Comparison of ENCODE assay signal across 11 cellular contexts in the genomic region with DNA sequence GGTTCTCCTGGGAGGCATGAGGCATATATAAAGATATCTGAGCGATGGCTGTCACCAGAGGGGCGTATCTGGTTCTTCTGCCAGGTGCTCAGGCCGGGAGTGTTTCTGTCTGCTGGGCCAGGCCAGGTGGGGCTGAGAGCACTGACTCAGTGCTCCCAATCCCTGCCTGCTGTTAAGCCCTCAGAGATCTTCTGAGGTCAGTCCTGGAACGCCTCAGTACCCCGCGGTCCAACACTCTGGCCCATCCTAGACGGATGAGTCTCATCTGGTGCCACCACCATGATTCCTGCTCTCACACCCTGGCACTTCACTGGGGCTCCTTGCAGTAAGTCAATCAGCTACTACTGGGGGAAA. TPM values are rescaled to one million over a fixed set of nuclear protein-coding genes. Genes with fewer than 3 reads are reported as not detected.
DNase-seq lines count a peak whose midpoint lies in the region; ATAC-seq and TF ChIP-seq lines count a peak whose summit lies in the region.
"Had no signal": no experiment of that assay in that cellular context is flagged by ENCODE, and none has a peak within 500 bp of the region (broad histone marks: within the 10 kb centered on the region; RNA-seq: fewer than 3 reads in every experiment).

No MANE protein-coding gene starts in this region.

- BruUV-seq in Panc1 (replicated peaks; lab: Mats Ljungman, UMichigan), result no TSS peak

- H3K36me3 ChIP-seq in Panc1 (ENCODE audit: control insufficient read depth, insufficient read depth, low read length), result no peaks in the 10 kb centered on the region
- H3K36me3 ChIP-seq: cardiac muscle cell, thoracic aorta had no signal

- no peak overlapping the region for H3K27ac Mint-ChIP-seq in mesothelial cell of epicardium
- H3K27ac Mint-ChIP-seq: naive B cell had no signal

- CTCF ChIA-PET in Panc1 (lab: Charles Lee), result no interaction called here

- DNase-seq in A172 (ENCODE audit: low spot score) (peak; percentile 38), Panc1 (ENCODE audit: low read depth, low spot score) (no peak), left lobe of liver (ENCODE audit: low spot score) (no peak), omental fat pad (ENCODE audit: low spot score) (no peak), T1000 (lab: John Stamatoyannopoulos, UW) (no peak), mesothelial cell of epicardium (ENCODE audit: low spot score in 2 of 2, unreplicated experiment in 2 of 2) (no peak)
- DNase-seq: naive B cell had no signal

- H3K4me1 ChIP-seq in Panc1 (ENCODE audit: control insufficient read depth, insufficient read depth, low read length), result peaks cover 40% of the 10 kb centered on the region

- H3K9me3 ChIP-seq in Panc1 (ENCODE audit: control insufficient read depth, insufficient read depth, low read depth, low read length), result no peaks in the 10 kb centered on the region
- H3K9me3 ChIP-seq: thoracic aorta had no signal

- intact Hi-C loops in Panc1 (cut with micrococcal nuclease; ENCODE audit: unreplicated experiment), result no loop called here

- TF ChIP-seq CTCF in Panc1 (IDR thresholded peaks at IDR 0.05), result no peak
- no peak for TF ChIP-seq CTCF in omental fat pad (IDR thresholded peaks at IDR 0.05)
- no peak for TF ChIP-seq CTCF in mesothelial cell of epicardium (IDR thresholded peaks at IDR 0.05; ENCODE audit: unreplicated experiment)

- H3K4me3 ChIP-seq in Panc1 (ENCODE audit: low read depth in 2 of 2, low read length in 2 of 2), result no peak overlapping the region
- H3K4me3 ChIP-seq: cardiac muscle cell, thoracic aorta had no signal

- H3K4me1 Mint-ChIP-seq in mesothelial cell of epicardium, result peaks cover 38% of the 10 kb centered on the region

- no peaks in the 10 kb centered on the region for H3K27me3 ChIP-seq in Panc1 (ENCODE audit: control insufficient read depth, insufficient read depth, low read length)
- H3K27me3 ChIP-seq: cardiac muscle cell had no signal

- in situ Hi-C loops in Panc1 (cut with HindIII; ENCODE audit: low pct_unique_long_range_greater_than_20kb, low sequenced_read_pairs), result no loop called here

- H3K27me3 Mint-ChIP-seq in mesothelial cell of epicardium (ENCODE audit: low read depth), result no peaks in the 10 kb centered on the region

- POLR2A ChIA-PET in Panc1 (lab: Charles Lee), result no interaction called here

- peak overlapping the region; percentile 74 for H3K27ac ChIP-seq in Panc1 (ENCODE audit: low read length)
- H3K27ac ChIP-seq: cardiac muscle cell, thoracic aorta had no signal

- H3K9me3 Mint-ChIP-seq in mesothelial cell of epicardium, result no peaks in the 10 kb centered on the region
- H3K9me3 Mint-ChIP-seq: naive B cell had no signal

- ATAC-seq in GM21576 (IDR thresholded peaks at IDR 0.05; ENCODE audit: unreplicated experiment), result peak; percentile 8
- ATAC-seq in Panc1, result peak; percentile 18
- peak; percentile 5 for ATAC-seq in left lobe of liver
- no peak for ATAC-seq in omental fat pad (ENCODE audit: low FRiP score)
- ATAC-seq in HG02970 (IDR thresholded peaks at IDR 0.05; ENCODE audit: low FRiP score, unreplicated experiment), result no peak

- no peak overlapping the region for H3K4me3 Mint-ChIP-seq in mesothelial cell of epicardium

- no peaks in the 10 kb centered on the region for H3K36me3 Mint-ChIP-seq in mesothelial cell of epicardium
- H3K36me3 Mint-ChIP-seq: naive B cell had no signal

RNA-seq across cellular contexts. Expression of a gene that starts 7.5 kb away (rescaled TPM):
- 77.9 and 90.4 TPM in 2 replicates for total RNA-seq in A172 (2014; rRNA removed; shearing (Covaris generic))
- total RNA-seq in Panc1 (2021; ENCODE audit: unreplicated experiment) (51.5 TPM), left lobe of liver (43.5 TPM), omental fat pad (10 to 100 TPM; 41.5 to 96.9 (median 58.9) TPM), mesothelial cell of epicardium (33.3 to 38.7 TPM (median 35.3 TPM) in 3 replicates)
- 79.0 TPM for polyA plus RNA-seq in Panc1 (2012; ENCODE audit: insufficient read length)

Comparison
In these comparisons a context has a peak if more than half of its experiments do, and no peak if none do; other contexts are left out.
1. ATAC-seq: peak in GM21576 (single experiment), Panc1 (single experiment) and left lobe of liver (single experiment); none in omental fat pad (single experiment) and HG02970 (single experiment).